Comparison of ENCODE assay signal across 1 cellular context in the genomic region with DNA sequence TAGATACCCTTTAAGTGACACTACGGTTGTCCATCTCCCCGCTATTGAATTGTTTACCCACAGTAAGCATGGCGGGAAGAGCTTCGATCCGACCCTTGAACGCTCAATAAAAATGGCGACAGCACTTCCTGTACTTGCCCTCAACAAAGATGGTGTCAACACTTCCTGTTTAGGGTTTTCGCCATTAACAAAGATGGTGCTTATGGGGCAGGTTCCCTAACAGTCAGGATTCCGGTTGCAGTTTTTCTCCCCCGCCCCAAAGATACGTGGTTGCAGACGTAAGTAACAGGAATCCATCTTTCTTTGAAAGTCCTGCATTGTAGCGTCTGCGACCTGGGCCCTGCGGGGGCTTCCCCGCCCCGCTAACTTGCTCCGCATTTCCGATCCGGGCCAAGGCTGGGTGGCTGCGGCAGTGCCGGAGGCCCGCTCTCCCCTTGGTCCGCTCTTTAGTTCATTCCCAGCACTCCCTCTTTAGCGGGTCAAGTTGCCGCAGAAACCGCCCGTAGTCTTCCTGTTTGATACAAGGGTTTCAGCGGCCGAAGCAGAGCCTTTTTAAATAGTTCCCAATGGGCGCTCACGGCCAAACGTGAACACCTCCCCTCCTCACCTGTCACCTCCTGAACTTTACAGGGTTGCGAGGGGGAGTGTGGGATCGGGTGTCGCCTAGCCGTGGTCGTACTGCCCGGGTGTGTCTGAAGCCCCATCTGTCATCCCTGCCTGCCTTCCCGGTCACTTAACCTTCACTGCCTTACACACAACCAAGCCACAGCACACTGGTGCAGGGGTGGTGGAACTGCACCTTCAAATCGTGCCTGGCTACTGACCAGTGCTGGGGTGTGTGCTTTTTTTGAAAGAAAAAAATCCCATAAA.
TF ChIP-seq lines count a peak whose summit lies in the region.

TSS of gene CRADD (plus strand) at position 181 of the 870 bp plus-strand sequence.

TF ChIP-seq in HEK293, 187 proteins besides CTCF, POLR2A, EP300 and RAD21 (continued from another document and continues in another):
- TF ChIP-seq, protein P1, sequence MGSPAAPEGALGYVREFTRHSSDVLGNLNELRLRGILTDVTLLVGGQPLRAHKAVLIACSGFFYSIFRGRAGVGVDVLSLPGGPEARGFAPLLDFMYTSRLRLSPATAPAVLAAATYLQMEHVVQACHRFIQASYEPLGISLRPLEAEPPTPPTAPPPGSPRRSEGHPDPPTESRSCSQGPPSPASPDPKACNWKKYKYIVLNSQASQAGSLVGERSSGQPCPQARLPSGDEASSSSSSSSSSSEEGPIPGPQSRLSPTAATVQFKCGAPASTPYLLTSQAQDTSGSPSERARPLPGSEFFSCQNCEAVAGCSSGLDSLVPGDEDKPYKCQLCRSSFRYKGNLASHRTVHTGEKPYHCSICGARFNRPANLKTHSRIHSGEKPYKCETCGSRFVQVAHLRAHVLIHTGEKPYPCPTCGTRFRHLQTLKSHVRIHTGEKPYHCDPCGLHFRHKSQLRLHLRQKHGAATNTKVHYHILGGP (tag by site-specific recombination; IDR thresholded peaks at IDR 0.05), result no peak
- peak; percentile 83 for TF ChIP-seq SP3 (tag by site-specific recombination; IDR thresholded peaks at IDR 0.05)
- TF ChIP-seq, protein P2, sequence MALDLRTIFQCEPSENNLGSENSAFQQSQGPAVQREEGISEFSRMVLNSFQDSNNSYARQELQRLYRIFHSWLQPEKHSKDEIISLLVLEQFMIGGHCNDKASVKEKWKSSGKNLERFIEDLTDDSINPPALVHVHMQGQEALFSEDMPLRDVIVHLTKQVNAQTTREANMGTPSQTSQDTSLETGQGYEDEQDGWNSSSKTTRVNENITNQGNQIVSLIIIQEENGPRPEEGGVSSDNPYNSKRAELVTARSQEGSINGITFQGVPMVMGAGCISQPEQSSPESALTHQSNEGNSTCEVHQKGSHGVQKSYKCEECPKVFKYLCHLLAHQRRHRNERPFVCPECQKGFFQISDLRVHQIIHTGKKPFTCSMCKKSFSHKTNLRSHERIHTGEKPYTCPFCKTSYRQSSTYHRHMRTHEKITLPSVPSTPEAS (tag by site-specific recombination; IDR thresholded peaks at IDR 0.05), result no peak
- TF ChIP-seq, protein P3, sequence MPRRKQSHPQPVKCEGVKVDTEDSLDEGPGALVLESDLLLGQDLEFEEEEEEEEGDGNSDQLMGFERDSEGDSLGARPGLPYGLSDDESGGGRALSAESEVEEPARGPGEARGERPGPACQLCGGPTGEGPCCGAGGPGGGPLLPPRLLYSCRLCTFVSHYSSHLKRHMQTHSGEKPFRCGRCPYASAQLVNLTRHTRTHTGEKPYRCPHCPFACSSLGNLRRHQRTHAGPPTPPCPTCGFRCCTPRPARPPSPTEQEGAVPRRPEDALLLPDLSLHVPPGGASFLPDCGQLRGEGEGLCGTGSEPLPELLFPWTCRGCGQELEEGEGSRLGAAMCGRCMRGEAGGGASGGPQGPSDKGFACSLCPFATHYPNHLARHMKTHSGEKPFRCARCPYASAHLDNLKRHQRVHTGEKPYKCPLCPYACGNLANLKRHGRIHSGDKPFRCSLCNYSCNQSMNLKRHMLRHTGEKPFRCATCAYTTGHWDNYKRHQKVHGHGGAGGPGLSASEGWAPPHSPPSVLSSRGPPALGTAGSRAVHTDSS (tag by site-specific recombination; IDR thresholded peaks at IDR 0.05), result no peak; the same call in none of the 2 replicates
- TF ChIP-seq ZNF311 (tag by site-specific recombination; IDR thresholded peaks at IDR 0.05; ENCODE audit: borderline replicate concordance), result no peak
- peak; percentile 77 for TF ChIP-seq ZBTB44 (tag by site-specific recombination; IDR thresholded peaks at IDR 0.05)
- TF ChIP-seq, protein P4, sequence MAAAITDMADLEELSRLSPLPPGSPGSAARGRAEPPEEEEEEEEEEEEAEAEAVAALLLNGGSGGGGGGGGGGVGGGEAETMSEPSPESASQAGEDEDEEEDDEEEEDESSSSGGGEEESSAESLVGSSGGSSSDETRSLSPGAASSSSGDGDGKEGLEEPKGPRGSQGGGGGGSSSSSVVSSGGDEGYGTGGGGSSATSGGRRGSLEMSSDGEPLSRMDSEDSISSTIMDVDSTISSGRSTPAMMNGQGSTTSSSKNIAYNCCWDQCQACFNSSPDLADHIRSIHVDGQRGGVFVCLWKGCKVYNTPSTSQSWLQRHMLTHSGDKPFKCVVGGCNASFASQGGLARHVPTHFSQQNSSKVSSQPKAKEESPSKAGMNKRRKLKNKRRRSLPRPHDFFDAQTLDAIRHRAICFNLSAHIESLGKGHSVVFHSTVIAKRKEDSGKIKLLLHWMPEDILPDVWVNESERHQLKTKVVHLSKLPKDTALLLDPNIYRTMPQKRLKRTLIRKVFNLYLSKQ (tag by site-specific recombination; IDR thresholded peaks at IDR 0.05; ENCODE audit: borderline replicate concordance), result no peak
- TF ChIP-seq ZBTB10 (tag by site-specific recombination; IDR thresholded peaks at IDR 0.05), result peak; percentile 30
- TF ChIP-seq ZNF785 (tag by site-specific recombination; IDR thresholded peaks at IDR 0.05), result no peak
- no peak for TF ChIP-seq ZNF114 (tag by site-specific recombination; IDR thresholded peaks at IDR 0.05)
- TF ChIP-seq SP2 (tag by site-specific recombination; IDR thresholded peaks at IDR 0.05), result peak; percentile 63
- TF ChIP-seq ZNF239 (tag by site-specific recombination; IDR thresholded peaks at IDR 0.05), result no peak
- no peak for TF ChIP-seq ZNF155 (tag by site-specific recombination; IDR thresholded peaks at IDR 0.05)
- no peak for TF ChIP-seq ZNF112 (tag by site-specific recombination; IDR thresholded peaks at IDR 0.05)
- no peak for TF ChIP-seq ZNF26 (tag by site-specific recombination; IDR thresholded peaks at IDR 0.05)
- TF ChIP-seq, protein P5, sequence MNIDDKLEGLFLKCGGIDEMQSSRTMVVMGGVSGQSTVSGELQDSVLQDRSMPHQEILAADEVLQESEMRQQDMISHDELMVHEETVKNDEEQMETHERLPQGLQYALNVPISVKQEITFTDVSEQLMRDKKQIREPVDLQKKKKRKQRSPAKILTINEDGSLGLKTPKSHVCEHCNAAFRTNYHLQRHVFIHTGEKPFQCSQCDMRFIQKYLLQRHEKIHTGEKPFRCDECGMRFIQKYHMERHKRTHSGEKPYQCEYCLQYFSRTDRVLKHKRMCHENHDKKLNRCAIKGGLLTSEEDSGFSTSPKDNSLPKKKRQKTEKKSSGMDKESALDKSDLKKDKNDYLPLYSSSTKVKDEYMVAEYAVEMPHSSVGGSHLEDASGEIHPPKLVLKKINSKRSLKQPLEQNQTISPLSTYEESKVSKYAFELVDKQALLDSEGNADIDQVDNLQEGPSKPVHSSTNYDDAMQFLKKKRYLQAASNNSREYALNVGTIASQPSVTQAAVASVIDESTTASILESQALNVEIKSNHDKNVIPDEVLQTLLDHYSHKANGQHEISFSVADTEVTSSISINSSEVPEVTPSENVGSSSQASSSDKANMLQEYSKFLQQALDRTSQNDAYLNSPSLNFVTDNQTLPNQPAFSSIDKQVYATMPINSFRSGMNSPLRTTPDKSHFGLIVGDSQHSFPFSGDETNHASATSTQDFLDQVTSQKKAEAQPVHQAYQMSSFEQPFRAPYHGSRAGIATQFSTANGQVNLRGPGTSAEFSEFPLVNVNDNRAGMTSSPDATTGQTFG (tag by site-specific recombination; IDR thresholded peaks at IDR 0.05; ENCODE audit: borderline replicate concordance), result no peak
- TF ChIP-seq ELK4 (IDR thresholded peaks at IDR 0.05; ENCODE audit: borderline replicate concordance, low read depth, low read length), result no peak
- no peak for TF ChIP-seq ZNF843 (tag by site-specific recombination; IDR thresholded peaks at IDR 0.05)
- no peak for TF ChIP-seq ZNF140 (tag by site-specific recombination; IDR thresholded peaks at IDR 0.05)
- no peak for TF ChIP-seq MEIS1 (CRISPR knock-in tag; IDR thresholded peaks at IDR 0.05; ENCODE audit: borderline replicate concordance)
- TF ChIP-seq ZNF654 (tag by site-specific recombination; IDR thresholded peaks at IDR 0.05; ENCODE audit: low read depth), result no peak; the same call in 1 of the 2 replicates
- no peak; the same call in 1 of the 2 replicates for TF ChIP-seq ZFHX2 (tag by site-specific recombination; conservative IDR thresholded peaks at IDR 0.05)
- TF ChIP-seq, protein P6, sequence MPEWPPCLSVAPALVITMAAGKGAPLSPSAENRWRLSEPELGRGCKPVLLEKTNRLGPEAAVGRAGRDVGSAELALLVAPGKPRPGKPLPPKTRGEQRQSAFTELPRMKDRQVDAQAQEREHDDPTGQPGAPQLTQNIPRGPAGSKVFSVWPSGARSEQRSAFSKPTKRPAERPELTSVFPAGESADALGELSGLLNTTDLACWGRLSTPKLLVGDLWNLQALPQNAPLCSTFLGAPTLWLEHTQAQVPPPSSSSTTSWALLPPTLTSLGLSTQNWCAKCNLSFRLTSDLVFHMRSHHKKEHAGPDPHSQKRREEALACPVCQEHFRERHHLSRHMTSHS (tag by site-specific recombination; IDR thresholded peaks at IDR 0.05), result no peak
- TF ChIP-seq ZFP37 (tag by site-specific recombination; IDR thresholded peaks at IDR 0.05), result peak; percentile 97
- peak; percentile 77 for TF ChIP-seq SP7 (tag by site-specific recombination; IDR thresholded peaks at IDR 0.05)
- no peak for TF ChIP-seq ZNF707 (tag by site-specific recombination; IDR thresholded peaks at IDR 0.05)
- TF ChIP-seq REPIN1 (tag by site-specific recombination; IDR thresholded peaks at IDR 0.05; ENCODE audit: low read depth), result 0 out of 2 replicates have a peak, but pooled peaks have one; percentile 12
- no peak for TF ChIP-seq ZNF211 (tag by site-specific recombination; IDR thresholded peaks at IDR 0.05; ENCODE audit: low read depth)
- TF ChIP-seq WT1 (tag by site-specific recombination; IDR thresholded peaks at IDR 0.05), result peak; percentile 26; the same call in 1 of the 2 replicates
- peak; percentile 83 for TF ChIP-seq ZNF580 (tag by site-specific recombination; IDR thresholded peaks at IDR 0.05)
- no peak for TF ChIP-seq ZNF544 (tag by site-specific recombination; IDR thresholded peaks at IDR 0.05)
- no peak for TF ChIP-seq RBAK (tag by site-specific recombination; IDR thresholded peaks at IDR 0.05)
- TF ChIP-seq ZNF394 (tag by site-specific recombination; IDR thresholded peaks at IDR 0.05; ENCODE audit: borderline replicate concordance), result peak; percentile 59; the same call in 1 of the 2 replicates
- TF ChIP-seq ZNF426 (tag by site-specific recombination; IDR thresholded peaks at IDR 0.05), result no peak
- TF ChIP-seq ZNF223 (tag by site-specific recombination; IDR thresholded peaks at IDR 0.05), result no peak
- TF ChIP-seq ZFP69B (tag by site-specific recombination; IDR thresholded peaks at IDR 0.05), result peak; percentile 32; the same call in 1 of the 2 replicates
- no peak for TF ChIP-seq ZNF157 (tag by site-specific recombination; IDR thresholded peaks at IDR 0.05)
- TF ChIP-seq FEZF1 (tag by site-specific recombination; IDR thresholded peaks at IDR 0.05), result no peak
- TF ChIP-seq ZSCAN16 (tag by site-specific recombination; IDR thresholded peaks at IDR 0.05), result no peak
- no peak for TF ChIP-seq ZNF423 (tag by site-specific recombination; IDR thresholded peaks at IDR 0.05)
- TF ChIP-seq PRDM1 (tag by site-specific recombination; IDR thresholded peaks at IDR 0.05), result no peak
